In genomic region chr6:159640322-159640721, GRCh38 we compare ENCODE assay signal across 16 cellular contexts.
"Had no signal": no experiment of that assay in that cellular context is flagged by ENCODE, and none has a peak within 500 bp of the region (broad histone marks: within the 10 kb centered on the region; RNA-seq: fewer than 3 reads in every experiment).

No MANE protein-coding gene starts in this region.

- ATAC-seq: left lobe of liver; natural killer cell treated with Interleukin-12 subunit alpha and Interleukin-12 subunit beta and Interleukin-15 and Interleukin-18, amount 100 ng/mL, for 72 hours; right cardiac atrium; WTC11 had no signal

- H3K4me1 ChIP-seq: prostate gland had no signal

- H3K36me3 ChIP-seq: prostate gland, thoracic aorta had no signal

- H3K4me3 ChIP-seq: prostate gland, thoracic aorta had no signal

- H3K9me3 ChIP-seq: prostate gland, thoracic aorta had no signal

- H3K27ac ChIP-seq: prostate gland, thoracic aorta had no signal

- DNase-seq: activated gamma-delta T cell treated with Interleukin-2 at 50 U/mL for 16 hours; activated T-cell treated with anti-CD3 and anti-CD28 coated beads, Interleukin-2, amount 50 U/mL, for 1 hour; anterior cingulate cortex; caudate nucleus; effector CD8-positive, alpha-beta T cell; erythroblast; immature natural killer cell; mammary epithelial cell; right cardiac atrium; stimulated activated CD4-positive, alpha-beta T cell treated with anti-CD3 and anti-CD28 coated beads, Interleukin-4, amount 100 ng/mL, for 24 hours; stimulated activated naive CD4-positive, alpha-beta T cell treated with Interleukin-2 at 50 U/mL for 16 hours had no signal
